Comparison of ENCODE assay signal across 15 cellular contexts in genomic region chr11:76701701-76702100, GRCh38. TPM values are rescaled to one million over a fixed set of nuclear protein-coding genes. Genes with fewer than 3 reads are reported as not detected.
DNase-seq lines count a peak whose midpoint lies in the region; ATAC-seq and TF ChIP-seq lines count a peak whose summit lies in the region.
"Had no signal": no experiment of that assay in that cellular context is flagged by ENCODE, and none has a peak within 500 bp of the region (broad histone marks: within the 10 kb centered on the region; RNA-seq: fewer than 3 reads in every experiment).

No MANE protein-coding gene starts in this region.

- H3K9me3 ChIP-seq in HCT116 (ENCODE audit: control insufficient read depth in 1 of 2, insufficient read depth in 1 of 2, low read depth in 1 of 2, low read length in 2 of 2) = no peaks in the 10 kb centered on the region
- H3K9me3 ChIP-seq: ovary had no signal

- H3K79me2 ChIP-seq in ACC112 (ENCODE audit: control insufficient read depth, insufficient read depth, low read length, unreplicated experiment) (no peaks in the 10 kb centered on the region), HCT116 (ENCODE audit: insufficient read depth, low read length) (no peaks in the 10 kb centered on the region)

- no peaks in the 10 kb centered on the region for H3K9me2 ChIP-seq in HCT116 (ENCODE audit: insufficient read depth)

- H4K20me1 ChIP-seq in HCT116 (ENCODE audit: insufficient read depth) = no peaks in the 10 kb centered on the region

- RAD21 ChIA-PET in HCT116 (lab: Charles Lee; ENCODE audit: low non-redundant PET in 1 of 2, low total read pairs in 2 of 2, uncharacterized antibody in 2 of 2, unreplicated experiment in 2 of 2) = no interaction called here

- H3K4me2 ChIP-seq in HCT116 (ENCODE audit: low read length) = peak overlapping the region; percentile 79

- peak; percentile 43 for ATAC-seq in HCT116
- ATAC-seq: activated T-helper 17 cell treated with anti-CD3 and anti-CD28 coated beads, Interleukin-2, amount 50 U/mL, for 72 hours had no signal

- H2AFZ ChIP-seq in ACC112 (ENCODE audit: low read length, unreplicated experiment) = peak overlapping the region; percentile 76
- peak overlapping the region; percentile 84 for H2AFZ ChIP-seq in HCT116 (ENCODE audit: low read depth, low read length, poor library complexity, severe bottlenecking)

- H3K27ac ChIP-seq in ACC112 (ENCODE audit: low read depth, low read length) = peak overlapping the region; percentile 65
- peak overlapping the region; percentile 68 for H3K27ac ChIP-seq in HCT116 (ENCODE audit: low read depth, low read length)
- H3K27ac ChIP-seq: cardiac muscle cell, ovary, upper lobe of left lung had no signal

- no peak for DNase-seq in HCT116 (ENCODE audit: low read depth, low spot score)
- peak; percentile 44 for DNase-seq in amniotic stem cell (lab: John Stamatoyannopoulos, UW)
- peak; percentile 19 for DNase-seq in glomerular visceral epithelial cell (ENCODE audit: extremely low spot score)
- DNase-seq in nucleus accumbens (lab: John Stamatoyannopoulos, UW) = no peak
- DNase-seq in activated T-cell treated with anti-CD3 and anti-CD28 coated beads, Interleukin-2, amount 50 U/mL, for 1 hour = no peak
- no peak for DNase-seq in H7
- DNase-seq in T-helper 2 cell = no peak
- DNase-seq: DMS79 treated with DMSO at 0.1 percent for 48 hours, NCI-H1417 treated with DMSO at 0.1 percent for 48 hours, NCI-H510A, upper lobe of left lung had no signal

- no peak overlapping the region for H3K4me3 ChIP-seq in ACC112 (ENCODE audit: low read depth, low read length)
- peak overlapping the region in 1 of 2 experiments; percentile 38; a peak in 1 of 4 replicates for H3K4me3 ChIP-seq in HCT116 (replicated peaks in 1 of 2; ENCODE audit: low read depth in 1 of 2, low read length in 2 of 2)
- no peak overlapping the region for H3K4me3 ChIP-seq in H7 (ENCODE audit: insufficient read depth, low read depth, low read length)
- H3K4me3 ChIP-seq: cardiac muscle cell, ovary, upper lobe of left lung had no signal

- TF ChIP-seq POLR2A in HCT116 (IDR thresholded peaks at IDR 0.05; ENCODE audit: borderline replicate concordance, extremely low read depth, insufficient read depth, insufficient read length) = no peak

- CTCF ChIA-PET in HCT116 (lab: Charles Lee) = no interaction called here

- H3K4me1 ChIP-seq in ACC112 (ENCODE audit: control insufficient read depth, insufficient read depth, low read length, unreplicated experiment) (peaks cover 38% of the 10 kb centered on the region), HCT116 (ENCODE audit: control insufficient read depth in 1 of 2, insufficient read depth in 2 of 2, low read length in 2 of 2) (peaks cover 41 to 54% of the 10 kb centered on the region in 2 experiments)
- H3K4me1 ChIP-seq: upper lobe of left lung had no signal

- BruUV-seq in HCT116 (replicated peaks; lab: Mats Ljungman, UMichigan) = no TSS peak

- peak overlapping the region; percentile 37; the same call in 1 of the 2 replicates for H3K9ac ChIP-seq in HCT116 (ENCODE audit: low read length)

- H3K27me3 ChIP-seq in ACC112 (ENCODE audit: insufficient read depth, low read length) (no peaks in the 10 kb centered on the region), HCT116 (ENCODE audit: insufficient read depth, low read length) (no peaks in the 10 kb centered on the region), H7 (ENCODE audit: control insufficient read depth, insufficient read depth, low read length) (no peaks in the 10 kb centered on the region)
- H3K27me3 ChIP-seq: cardiac muscle cell, ovary, upper lobe of left lung had no signal

- intact Hi-C loops in HCT116 (cut with micrococcal nuclease) = no loop called here

- POLR2A ChIA-PET in HCT116 (lab: Charles Lee) = no interaction called here

- TF ChIP-seq CTCF in HCT116 (IDR thresholded peaks at IDR 0.05 in 2 of 3, conservative IDR thresholded peaks at IDR 0.05 in 1 of 3; ENCODE audit: borderline replicate concordance in 1 of 3, insufficient read depth in 1 of 3, low read depth in 2 of 3, low read length in 2 of 3) = no peak

- H3K36me3 ChIP-seq in ACC112 (ENCODE audit: insufficient read depth, low read length) (no peaks in the 10 kb centered on the region), HCT116 (ENCODE audit: control insufficient read depth in 1 of 2, insufficient read depth in 2 of 2, low read length in 2 of 2) (no peaks in the 10 kb centered on the region), H7 (replicated peaks; ENCODE audit: control insufficient read depth, insufficient read depth, low read length) (no peaks in the 10 kb centered on the region)
- H3K36me3 ChIP-seq: cardiac muscle cell, ovary, upper lobe of left lung had no signal

- no peak for TF ChIP-seq RAD21 in HCT116 (IDR thresholded peaks at IDR 0.05; ENCODE audit: low read depth)

TF ChIP-seq in HCT116, 20 proteins besides CTCF, POLR2A, EP300 and RAD21:
- TF ChIP-seq YY1 (IDR thresholded peaks at IDR 0.05; ENCODE audit: extremely low read depth, insufficient replicate concordance, low read depth, low read length) (no peak), ZNF274 (IDR thresholded peaks at IDR 0.05; ENCODE audit: low read depth, low read length) (no peak), SIN3A (IDR thresholded peaks at IDR 0.05; ENCODE audit: low read depth) (no peak), FOSL1 (IDR thresholded peaks at IDR 0.05; ENCODE audit: low read depth) (peak; percentile 51; the same call in 1 of the 2 replicates), CBX3 (IDR thresholded peaks at IDR 0.05; ENCODE audit: low read depth) (no peak), SP1 (IDR thresholded peaks at IDR 0.05; ENCODE audit: low read depth) (peak; percentile 47; the same call in 1 of the 2 replicates), JUND (IDR thresholded peaks at IDR 0.05) (peak; percentile 42; the same call in 1 of the 2 replicates)

RNA-seq across cellular contexts. Expression of gene LRRC32, which starts 31.2 kb away (rescaled TPM):
- total RNA-seq in HCT116 (2021; ENCODE audit: unreplicated experiment) = 0.54 TPM
- 0.12 TPM in 2 replicates for polyA plus RNA-seq in HCT116 (2012)
- 0.63 and 0.94 TPM in 2 replicates for total RNA-seq in H7 (2014; rRNA removed; shearing (Covaris generic))

Comparison
In these comparisons a context has a peak if more than half of its experiments do, and no peak if none do; other contexts are left out.
1. DNase-seq: peak in amniotic stem cell (single experiment) and glomerular visceral epithelial cell (single experiment); none in HCT116 (single experiment), nucleus accumbens (0 of 56), activated T-cell treated with anti-CD3 and anti-CD28 coated beads, Interleukin-2, amount 50 U/mL, for 1 hour (single experiment), H7 (single experiment) and T-helper 2 cell (0 of 5).